In the genomic region with DNA sequence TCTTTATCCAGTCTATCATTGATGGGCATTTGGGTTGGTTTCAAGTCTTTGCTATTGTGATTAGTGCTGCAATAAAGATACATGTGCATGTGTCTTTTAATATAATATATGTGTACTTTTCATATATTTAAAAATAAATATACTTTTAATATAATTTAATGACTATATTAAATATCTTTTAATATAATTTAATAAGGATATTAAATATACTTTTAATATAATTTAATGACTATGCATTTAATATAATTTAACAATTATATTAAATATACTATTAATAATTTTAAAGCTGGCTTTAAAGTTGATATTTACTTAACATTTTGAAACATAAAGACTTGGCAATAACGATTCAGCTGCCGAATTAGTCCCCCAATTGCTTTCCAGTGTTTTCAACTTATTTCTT, we compare ENCODE assay signal across 8 cellular contexts. TPM values are rescaled to one million over a fixed set of nuclear protein-coding genes. Genes with fewer than 3 reads are reported as not detected.
"Had no signal": no experiment of that assay in that cellular context is flagged by ENCODE, and none has a peak within 500 bp of the region (broad histone marks: within the 10 kb centered on the region; RNA-seq: fewer than 3 reads in every experiment).

No MANE protein-coding gene starts in this region.

- H3K9me3 Mint-ChIP-seq: IgD-negative memory B cell had no signal

- H3K27ac Mint-ChIP-seq: IgD-negative memory B cell had no signal

- ATAC-seq: HepG2, K562 had no signal

- H3K4me3 Mint-ChIP-seq: IgD-negative memory B cell had no signal

- DNase-seq: IMR-90, KBM-7, KG1 had no signal

- H3K36me3 Mint-ChIP-seq: IgD-negative memory B cell had no signal

RNA-seq across cellular contexts. Expression of a gene that starts 1.2 kb away (rescaled TPM):
- total RNA-seq: HepG2, HT-29, HT1080, IMR-90, K562 had no signal

RNA-seq across cellular contexts. Expression of a gene that starts 15.2 kb away (rescaled TPM):
- total RNA-seq: HT1080, IMR-90, K562 had no signal

RNA-seq across cellular contexts. Expression of a gene that starts 30.0 kb away (rescaled TPM):
- total RNA-seq: HT1080, IMR-90, K562 had no signal

RNA-seq across cellular contexts. Expression of a gene that starts 35.3 kb away (rescaled TPM):
- total RNA-seq: HT-29, HT1080, IMR-90, K562 had no signal

RNA-seq across cellular contexts. Expression of a gene that starts 47.5 kb away (rescaled TPM):
- total RNA-seq: HepG2, HT-29, HT1080, IMR-90, K562 had no signal
